In the genomic region with DNA sequence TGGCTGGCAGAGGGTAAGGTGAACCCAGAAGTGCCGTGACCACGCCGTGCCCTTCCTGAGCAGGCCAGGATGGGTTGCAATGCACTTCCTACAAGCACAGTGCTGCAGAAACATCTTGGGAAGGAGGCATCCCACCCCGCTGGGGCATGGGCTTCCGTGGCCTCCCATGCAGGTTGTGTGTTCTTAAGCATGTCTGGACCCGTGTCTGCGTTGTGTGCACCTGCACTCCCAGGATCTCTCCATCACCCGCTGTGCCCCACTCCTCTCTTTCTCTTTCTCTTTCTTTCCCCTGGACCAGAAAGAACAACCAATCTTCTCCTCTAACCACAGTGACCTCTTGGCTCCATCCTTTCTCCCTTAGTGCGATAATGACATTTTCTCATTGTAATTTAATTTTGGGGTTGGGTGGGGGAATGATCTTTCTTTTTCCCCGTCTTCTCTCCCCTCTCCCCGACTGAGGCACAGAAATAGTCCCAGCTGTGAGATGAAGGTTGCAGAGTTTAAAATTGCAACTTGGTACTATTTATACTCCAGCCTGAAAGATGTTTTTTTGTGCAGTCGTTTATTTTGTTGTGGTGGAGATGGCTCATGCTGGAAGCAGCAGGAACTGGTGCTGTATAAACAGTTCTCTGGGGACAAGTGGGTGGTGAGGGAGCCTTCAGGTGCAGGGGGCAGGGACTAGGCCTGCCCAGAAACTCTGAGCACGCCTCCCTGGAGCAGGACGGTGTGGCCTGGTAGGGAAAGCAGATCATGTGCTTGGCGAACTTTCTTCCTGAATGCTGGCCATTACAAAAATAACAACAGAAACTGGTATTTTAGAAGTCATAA, we compare ENCODE assay signal across 8 cellular contexts. TPM values are rescaled to one million over a fixed set of nuclear protein-coding genes. Genes with fewer than 3 reads are reported as not detected.
DNase-seq lines count a peak whose midpoint lies in the region; ATAC-seq and TF ChIP-seq lines count a peak whose summit lies in the region.

No MANE protein-coding gene starts in this region.

- H3K4me3 ChIP-seq in AG10803 (ENCODE audit: low read length), result no peak overlapping the region
- peak overlapping the region in 1 of 2 donors; percentile 22 for H3K4me3 ChIP-seq in stomach smooth muscle (ENCODE audit: low read length in 2 of 2)

- H3K9me3 ChIP-seq in stomach smooth muscle (ENCODE audit: control insufficient read depth in 2 of 2, low read length in 2 of 2), result no peaks in the 10 kb centered on the region

- peak; percentile 48 for ATAC-seq in GM19043 (IDR thresholded peaks at IDR 0.05; ENCODE audit: low read depth, unreplicated experiment)

- H3K27me3 Mint-ChIP-seq in brain, result no peaks in the 10 kb centered on the region

- H3K36me3 ChIP-seq in stomach smooth muscle (ENCODE audit: control insufficient read depth in 2 of 2, insufficient read depth in 2 of 2, low read length in 2 of 2), result peaks cover 0 to 2% of the 10 kb centered on the region in 2 donors

- peaks cover 10% of the 10 kb centered on the region for H3K4me1 ChIP-seq in stomach smooth muscle (ENCODE audit: control insufficient read depth, insufficient read depth, low read length)

- no peaks in the 10 kb centered on the region for H3K27me3 ChIP-seq in stomach smooth muscle (ENCODE audit: control insufficient read depth in 1 of 2, insufficient read depth in 2 of 2, low read length in 2 of 2)

- peaks cover 4% of the 10 kb centered on the region for H3K36me3 Mint-ChIP-seq in brain

- peak overlapping the region in 1 of 2 donors; percentile 21 for H3K9ac ChIP-seq in stomach smooth muscle (ENCODE audit: low read length in 2 of 2)

- DNase-seq in AG10803 (ENCODE audit: low read depth) (peak; percentile 48), LHCN-M2 (ENCODE audit: low read depth) (peak; percentile 73), NCI-H226 (no peak), OCI-M2 (lab: John Stamatoyannopoulos, UW; ENCODE audit: unreplicated experiment) (no peak)
- no peak for DNase-seq in activated CD4-positive, alpha-beta T cell treated with anti-CD3 and anti-CD28 coated beads, Interleukin-2, amount 50 U/mL, for 1 hour

- peaks cover 0 to 3% (median 0%) of the 10 kb centered on the region in 5 experiments for H3K9me3 Mint-ChIP-seq in brain

- H3K4me3 Mint-ChIP-seq in brain, result no peak overlapping the region

- TF ChIP-seq CTCF in AG10803 (conservative IDR thresholded peaks at IDR 0.05; ENCODE audit: low read length), result no peak
- no peak for TF ChIP-seq CTCF in brain (conservative IDR thresholded peaks at IDR 0.05)

- peaks cover 38% of the 10 kb centered on the region for H3K4me1 Mint-ChIP-seq in brain

- peak overlapping the region in 3 of 5 experiments; percentile 36 to 82 (median 54) for H3K27ac Mint-ChIP-seq in brain

- peak overlapping the region; percentile 37 for H3K27ac ChIP-seq in stomach smooth muscle (ENCODE audit: low read length)

RNA-seq across cellular contexts. Expression of a gene that starts 20.5 kb away (rescaled TPM):
- total RNA-seq in LHCN-M2 (2014; rRNA removed), result 9.7 and 14.5 TPM in 2 replicates
- 12.1 TPM for polyA plus RNA-seq in LHCN-M2 (2012)
- polyA plus RNA-seq in brain (ENCODE audit: insufficient read depth, low read depth, low replicate concordance), result 9.0 TPM

Comparison
In these comparisons a context has a peak if more than half of its experiments do, and no peak if none do; other contexts are left out.
1. DNase-seq: peak in AG10803 (single experiment) and LHCN-M2 (single experiment); none in NCI-H226 (single experiment), OCI-M2 (single experiment) and activated CD4-positive, alpha-beta T cell treated with anti-CD3 and anti-CD28 coated beads, Interleukin-2, amount 50 U/mL, for 1 hour (single experiment).